19 cellular contexts compared by ENCODE assay signal in genomic region chr6:88748141-88748540, GRCh38.
DNase-seq lines count a peak whose midpoint lies in the region; FAIRE-seq and TF ChIP-seq lines count a peak whose summit lies in the region.
"Had no signal": no experiment of that assay in that cellular context is flagged by ENCODE, and none has a peak within 500 bp of the region (broad histone marks: within the 10 kb centered on the region; RNA-seq: fewer than 3 reads in every experiment).

No MANE protein-coding gene starts in this region.

- FAIRE-seq in bronchial epithelial cell (lab: Jason Lieb, UNC): no peak
- FAIRE-seq: G401.6, HTR-8/SVneo had no signal

- no peaks in the 10 kb centered on the region for H3F3A ChIP-seq in GM23248 (ENCODE audit: insufficient read depth)

- H3K9ac ChIP-seq in GM23248: no peak overlapping the region

- no peak overlapping the region for H2AFZ ChIP-seq in GM23248

- no peaks in the 10 kb centered on the region; the same call in 1 of the 2 replicates for H3K9me2 ChIP-seq in GM23248 (ENCODE audit: insufficient read depth)

- H3K27ac ChIP-seq in GM23248 (no peak overlapping the region), coronary artery (no peak overlapping the region)
- H3K27ac ChIP-seq: HL-60 had no signal

- no peaks in the 10 kb centered on the region for H4K20me1 ChIP-seq in GM23248 (ENCODE audit: insufficient read depth)

- H3K9me3 ChIP-seq in GM23248 (ENCODE audit: low read depth): no peaks in the 10 kb centered on the region
- H3K9me3 ChIP-seq: Caco-2, HAP-1 had no signal

- H3K36me3 ChIP-seq in GM23248 (ENCODE audit: low read depth): no peaks in the 10 kb centered on the region
- H3K36me3 ChIP-seq in bronchial epithelial cell (ENCODE audit: control insufficient read depth, insufficient read depth, low read length): no peaks in the 10 kb centered on the region
- H3K36me3 ChIP-seq: HAP-1 had no signal

- no peaks in the 10 kb centered on the region for H3K79me2 ChIP-seq in GM23248 (ENCODE audit: insufficient read depth)

- H3K4me3 ChIP-seq in GM23248 (no peak overlapping the region), bronchial epithelial cell (ENCODE audit: low read depth, low read length) (no peak overlapping the region), coronary artery (no peak overlapping the region)
- H3K4me3 ChIP-seq: HAP-1 had no signal

- in situ Hi-C loops in GM23248 (cut with MboI): no loop called here

- H3K27me3 ChIP-seq in GM23248 (replicated peaks; ENCODE audit: insufficient read depth): no peaks in the 10 kb centered on the region
- no peaks in the 10 kb centered on the region for H3K27me3 ChIP-seq in bronchial epithelial cell (ENCODE audit: control insufficient read depth, insufficient read depth, low read length)

- TF ChIP-seq CTCF in bronchial epithelial cell (IDR thresholded peaks at IDR 0.05; ENCODE audit: insufficient read depth, low read length, severe bottlenecking) (no peak), coronary artery (IDR thresholded peaks at IDR 0.05) (no peak)

- peak; percentile 22 for DNase-seq in GM23248
- peak; percentile 65 for DNase-seq in OCI-M1 (lab: John Stamatoyannopoulos, UW)
- DNase-seq in bronchial epithelial cell (ENCODE audit: low read depth): peak; percentile 15
- peak; percentile 52 for DNase-seq in iris pigment epithelial cell (ENCODE audit: low read depth)
- no peak for DNase-seq in coronary artery (ENCODE audit: low spot score)
- no peak for DNase-seq in NK-92 treated with Interleukin-12 subunit alpha and Interleukin-12 subunit beta, amount 100 ng/mL, for 24 hours (lab: John Stamatoyannopoulos, UW)
- DNase-seq in foreskin melanocyte: no peak
- DNase-seq: Caco-2; CD4-positive, alpha-beta T cell; Karpas-422; MM.1S; NCI-H1694 treated with DMSO at 0.1 percent for 48 hours; NCI-H510A; NCI-H748 treated with DMSO at 0.1 percent for 48 hours; SHP77 treated with DMSO at 0.1 percent for 48 hours had no signal

- no peaks in the 10 kb centered on the region for H3K4me1 ChIP-seq in GM23248 (ENCODE audit: insufficient read depth)
- H3K4me1 ChIP-seq: Caco-2, HAP-1 had no signal

- H3K4me2 ChIP-seq in GM23248 (ENCODE audit: unreplicated experiment): no peak overlapping the region

- 94 to 100% methylated on average over 2 of the region's 2 CpGs for WGBS in GM23248 (ENCODE audit: low coverage in 1 of 2, low lambda C conversion rate in 2 of 2, missing lambda C conversion rate in 2 of 2), 2 experiments

Comparison
In these comparisons a context has a peak if more than half of its experiments do, and no peak if none do; other contexts are left out.
1. DNase-seq: peak in GM23248 (single experiment), OCI-M1 (single experiment), bronchial epithelial cell (single experiment) and iris pigment epithelial cell (single experiment); none in coronary artery (single experiment), NK-92 treated with Interleukin-12 subunit alpha and Interleukin-12 subunit beta, amount 100 ng/mL, for 24 hours (single experiment) and foreskin melanocyte (single experiment).